Comparison of ENCODE assay signal across 19 cellular contexts in the genomic region with DNA sequence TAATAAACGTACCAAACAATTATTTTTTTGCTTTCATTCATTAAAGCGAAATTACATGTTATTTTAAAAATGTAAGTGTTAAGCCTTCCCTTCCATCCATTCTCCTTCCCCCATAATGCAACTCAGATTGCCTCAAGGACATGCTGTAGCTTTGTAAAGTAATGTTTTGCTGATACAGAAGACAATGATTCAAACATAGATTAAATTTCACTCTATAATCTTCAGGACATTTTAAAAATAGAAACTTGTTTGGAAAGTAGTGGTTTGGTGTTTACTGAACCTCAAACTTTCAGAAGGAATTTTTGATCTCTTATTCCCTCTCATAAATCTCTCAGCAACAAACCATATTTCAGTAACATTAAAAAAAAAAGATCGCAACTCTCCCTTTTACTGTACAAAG.
DNase-seq lines count a peak whose midpoint lies in the region; TF ChIP-seq lines count a peak whose summit lies in the region.
"Had no signal": no experiment of that assay in that cellular context is flagged by ENCODE, and none has a peak within 500 bp of the region (broad histone marks: within the 10 kb centered on the region; RNA-seq: fewer than 3 reads in every experiment).

No MANE protein-coding gene starts in this region.

- H3K27me3 ChIP-seq in SK-N-SH (ENCODE audit: insufficient read depth) = no peaks in the 10 kb centered on the region
- H3K27me3 ChIP-seq in osteoblast (ENCODE audit: insufficient read depth, low read length) = no peaks in the 10 kb centered on the region
- no peaks in the 10 kb centered on the region for H3K27me3 ChIP-seq in vagina
- H3K27me3 ChIP-seq: ascending aorta, Peyer's patch, SJCRH30, testis had no signal

- WGBS in SK-N-SH (ENCODE audit: low lambda C conversion rate) = 49% methylated on average over 3 of the region's 3 CpGs

- DNase-seq in ELR (ENCODE audit: low read depth) = peak; percentile 4
- no peak for DNase-seq in SK-N-SH
- peak; percentile 77 for DNase-seq in fibroblast of peridontal ligament (ENCODE audit: extremely low read depth)
- DNase-seq in osteoblast (ENCODE audit: insufficient read length, low spot score, missing footprints) = no peak
- DNase-seq in vagina (ENCODE audit: extremely low spot score in 2 of 2) = no peak
- no peak for DNase-seq in stimulated activated CD4-positive, alpha-beta T cell treated with anti-CD3 and anti-CD28 coated beads, Interleukin-4, amount 100 ng/mL, for 4 hours
- no peak for DNase-seq in NCI-H524 (lab: John Stamatoyannopoulos, UW)
- no peak for DNase-seq in hypothalamus (lab: John Stamatoyannopoulos, UW)
- DNase-seq: activated CD4-positive, alpha-beta T cell treated with anti-CD3 and anti-CD28 coated beads for 48 hours; H9; kidney glomerular epithelial cell; naive thymus-derived CD8-positive, alpha-beta T cell; NCI-H226; Peyer's patch; posterior cingulate gyrus; SJCRH30; T-helper 2 cell; testis had no signal

- H2AFZ ChIP-seq in SK-N-SH (ENCODE audit: low read depth) (peak overlapping the region; percentile 89), osteoblast (ENCODE audit: low read length) (peak overlapping the region; percentile 67)

- peak overlapping the region in 1 of 2 experiments; percentile 16; a peak in 1 of 4 replicates for H3K27ac ChIP-seq in SK-N-SH (ENCODE audit: low read depth in 2 of 2, low read length in 1 of 2)
- peak overlapping the region; percentile 17 for H3K27ac ChIP-seq in osteoblast (ENCODE audit: low read depth, low read length)
- no peak overlapping the region for H3K27ac ChIP-seq in vagina
- H3K27ac ChIP-seq: ascending aorta, Peyer's patch, SJCRH30, testis had no signal

- TF ChIP-seq RAD21 in SK-N-SH (IDR thresholded peaks at IDR 0.05; ENCODE audit: low read length) = no peak

- no peaks in the 10 kb centered on the region for H4K20me1 ChIP-seq in SK-N-SH (ENCODE audit: insufficient read depth)
- no peaks in the 10 kb centered on the region for H4K20me1 ChIP-seq in osteoblast (ENCODE audit: insufficient read depth, low read length)

- H3K36me3 ChIP-seq in SK-N-SH (replicated peaks in 1 of 2; ENCODE audit: control insufficient read depth in 1 of 2, insufficient read depth in 2 of 2, low read length in 1 of 2) (no peaks in the 10 kb centered on the region), osteoblast (ENCODE audit: insufficient read depth, low read length) (no peaks in the 10 kb centered on the region), vagina (no peaks in the 10 kb centered on the region)
- H3K36me3 ChIP-seq: ascending aorta, Peyer's patch, SJCRH30 had no signal

- no peak overlapping the region for H3K9ac ChIP-seq in SK-N-SH

- CTCF ChIA-PET in SK-N-SH (lab: Yijun Ruan, JAX) = no interaction called here

- TF ChIP-seq EP300 in SK-N-SH (IDR thresholded peaks at IDR 0.05; ENCODE audit: borderline replicate concordance in 1 of 2, low read depth in 1 of 2, low read length in 1 of 2) = no peak

- no peak for TF ChIP-seq POLR2A in vagina (IDR thresholded peaks at IDR 0.05)

- H3F3A ChIP-seq in SK-N-SH (replicated peaks; ENCODE audit: insufficient read depth) = no peaks in the 10 kb centered on the region

- H3K4me2 ChIP-seq in SK-N-SH (peak overlapping the region; percentile 37; the same call in 1 of the 2 replicates), osteoblast (ENCODE audit: insufficient read depth, low read length) (peak overlapping the region; percentile 77)

- H3K9me3 ChIP-seq in SK-N-SH (no peaks in the 10 kb centered on the region), osteoblast (ENCODE audit: low read depth, low read length) (no peaks in the 10 kb centered on the region), vagina (no peaks in the 10 kb centered on the region)
- H3K9me3 ChIP-seq: ascending aorta, Peyer's patch, SJCRH30, testis had no signal

- no peaks in the 10 kb centered on the region; a peak in 1 of 4 replicates for H3K4me1 ChIP-seq in SK-N-SH (ENCODE audit: control insufficient read depth in 1 of 2, insufficient read depth in 2 of 2, low read depth in 1 of 2, low read length in 1 of 2)
- no peaks in the 10 kb centered on the region for H3K4me1 ChIP-seq in osteoblast (ENCODE audit: insufficient read depth, low read length)
- no peaks in the 10 kb centered on the region for H3K4me1 ChIP-seq in vagina
- H3K4me1 ChIP-seq: ascending aorta, Peyer's patch, SJCRH30, testis had no signal

- POLR2A ChIA-PET in SK-N-SH (lab: Yijun Ruan, JAX) = no interaction called here

- TF ChIP-seq CTCF in SK-N-SH (IDR thresholded peaks at IDR 0.05) (no peak), osteoblast (IDR thresholded peaks at IDR 0.05; ENCODE audit: extremely low read depth, low read depth, low read length) (no peak), vagina (IDR thresholded peaks at IDR 0.05) (no peak)

- no peaks in the 10 kb centered on the region for H3K9me2 ChIP-seq in SK-N-SH

- intact Hi-C loops in vagina (cut with DNase I) = no loop called here

- no peak overlapping the region for H3K4me3 ChIP-seq in SK-N-SH (ENCODE audit: low read depth in 2 of 2, low read length in 1 of 2)
- H3K4me3 ChIP-seq in osteoblast (ENCODE audit: insufficient read depth, low read length) = peak overlapping the region; percentile 45
- H3K4me3 ChIP-seq in vagina = peak overlapping the region in 1 of 2 donors; percentile 5
- H3K4me3 ChIP-seq: ascending aorta, Peyer's patch, SJCRH30, testis had no signal

- H3K79me2 ChIP-seq in SK-N-SH (ENCODE audit: insufficient read depth) = no peaks in the 10 kb centered on the region
- H3K79me2 ChIP-seq in osteoblast (ENCODE audit: insufficient read depth, low read length) = no peaks in the 10 kb centered on the region

TF ChIP-seq in SK-N-SH, 30 proteins besides CTCF, POLR2A, EP300 and RAD21:
- TF ChIP-seq NFIC (IDR thresholded peaks at IDR 0.05; ENCODE audit: borderline replicate concordance) (no peak), ELF1 (IDR thresholded peaks at IDR 0.05) (no peak), PBX3 (IDR thresholded peaks at IDR 0.05) (no peak), JUND (IDR thresholded peaks at IDR 0.05) (no peak), FOXJ3 (CRISPR knock-in tag; IDR thresholded peaks at IDR 0.05) (no peak), RXRA (IDR thresholded peaks at IDR 0.05; ENCODE audit: borderline replicate concordance, low read depth) (no peak), CHD2 (IDR thresholded peaks at IDR 0.05; ENCODE audit: low read length, partially characterized antibody) (no peak)

Comparison
In these comparisons a context has a peak if more than half of its experiments do, and no peak if none do; other contexts are left out.
1. DNase-seq: peak in ELR (single experiment) and fibroblast of peridontal ligament (single experiment); none in SK-N-SH (single experiment), osteoblast (single experiment), vagina (0 of 2), stimulated activated CD4-positive, alpha-beta T cell treated with anti-CD3 and anti-CD28 coated beads, Interleukin-4, amount 100 ng/mL, for 4 hours (0 of 2), NCI-H524 (0 of 2) and hypothalamus (0 of 51).